1 cellular context compared by ENCODE assay signal in the genomic region with DNA sequence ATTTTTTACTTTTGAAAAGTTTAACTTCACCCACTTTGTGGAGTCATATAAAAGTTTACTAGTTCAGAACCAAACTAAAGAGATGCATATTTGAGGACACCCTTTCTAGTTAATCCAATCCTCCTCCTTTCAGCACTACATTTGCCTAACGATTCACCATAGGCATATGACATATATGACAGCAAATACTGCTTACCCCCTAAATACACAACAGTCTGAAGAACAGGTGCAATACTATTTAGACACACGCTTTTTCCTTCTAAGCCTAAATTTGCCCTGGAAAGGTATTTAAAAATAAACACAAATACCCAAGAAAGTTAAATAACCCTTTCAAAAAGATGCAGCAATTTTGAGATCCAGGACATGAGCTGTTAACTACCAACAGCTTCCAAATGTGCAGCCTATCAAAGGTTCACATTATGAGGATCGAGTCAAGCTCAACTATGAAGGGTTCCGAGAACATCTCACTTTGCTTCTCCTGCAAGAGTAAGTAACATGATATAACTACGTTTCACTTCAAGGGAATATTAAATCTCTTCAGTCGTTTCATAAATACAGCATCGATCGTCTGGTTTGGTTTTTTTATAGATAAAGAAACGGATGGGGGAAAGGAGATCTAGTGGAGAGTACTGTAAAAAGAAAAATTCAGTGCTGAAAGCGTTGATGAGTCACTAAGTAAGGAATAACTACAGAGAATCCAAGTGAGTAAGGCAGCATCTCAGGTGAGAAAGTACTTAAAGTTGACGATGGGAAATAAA.
TF ChIP-seq lines count a peak whose summit lies in the region.

No MANE protein-coding gene starts in this region.

TF ChIP-seq in GM12878, 131 proteins besides CTCF, POLR2A, EP300 and RAD21:
- TF ChIP-seq RAD51 (IDR thresholded peaks at IDR 0.05) = no peak
